Comparison of ENCODE assay signal across 13 cellular contexts in genomic region chr5:16437974-16438373, GRCh38. TPM values are rescaled to one million over a fixed set of nuclear protein-coding genes. Genes with fewer than 3 reads are reported as not detected.
DNase-seq lines count a peak whose midpoint lies in the region; ATAC-seq and TF ChIP-seq lines count a peak whose summit lies in the region.
"Had no signal": no experiment of that assay in that cellular context is flagged by ENCODE, and none has a peak within 500 bp of the region (broad histone marks: within the 10 kb centered on the region; RNA-seq: fewer than 3 reads in every experiment).

No MANE protein-coding gene starts in this region.

- H3K9me3 ChIP-seq in MG63, result no peaks in the 10 kb centered on the region
- H3K9me3 ChIP-seq: heart left ventricle had no signal

- no peaks in the 10 kb centered on the region for H3K27me3 Mint-ChIP-seq in activated naive CD8-positive, alpha-beta T cell treated with anti-CD3 and anti-CD28 coated beads for 36 hours

- no peaks in the 10 kb centered on the region for H3K4me1 Mint-ChIP-seq in activated naive CD8-positive, alpha-beta T cell treated with anti-CD3 and anti-CD28 coated beads for 36 hours

- H3K36me3 Mint-ChIP-seq in activated naive CD8-positive, alpha-beta T cell treated with anti-CD3 and anti-CD28 coated beads for 36 hours, result no peaks in the 10 kb centered on the region

- H3K27me3 ChIP-seq in H7 (ENCODE audit: control insufficient read depth, insufficient read depth, low read length), result no peaks in the 10 kb centered on the region
- H3K27me3 ChIP-seq in MG63, result peaks cover 14% of the 10 kb centered on the region

- H3K4me3 Mint-ChIP-seq in activated naive CD8-positive, alpha-beta T cell treated with anti-CD3 and anti-CD28 coated beads for 36 hours, result no peak overlapping the region

- ATAC-seq in SK-N-SH treated with all-trans-retinoic acid at 6 μM for 48 hours, result no peak
- ATAC-seq: heart left ventricle had no signal

- peak; percentile 38 for DNase-seq in AG08396 (ENCODE audit: low spot score)
- peak; percentile 48 for DNase-seq in H7
- peak; percentile 9 for DNase-seq in RPMI8226
- DNase-seq in fibroblast of peridontal ligament (ENCODE audit: extremely low read depth), result peak; percentile 8
- no peak for DNase-seq in activated naive CD8-positive, alpha-beta T cell treated with anti-CD3 and anti-CD28 coated beads for 36 hours
- no peak for DNase-seq in MG63
- no peak for DNase-seq in COLO668 (lab: John Stamatoyannopoulos, UW; ENCODE audit: unreplicated experiment)
- DNase-seq: activated CD8-positive, alpha-beta memory T cell treated with anti-CD3 and anti-CD28 coated beads, Interleukin-2, amount 50 U/mL, for 48 hours; effector CD4-positive, alpha-beta T cell; heart left ventricle; stimulated activated CD4-positive, alpha-beta T cell treated with anti-CD3 and anti-CD28 coated beads, Interleukin-4, amount 100 ng/mL, for 1 hour; stimulated activated naive CD4-positive, alpha-beta T cell had no signal

- H3K36me3 ChIP-seq in H7 (replicated peaks; ENCODE audit: control insufficient read depth, insufficient read depth, low read length) (no peaks in the 10 kb centered on the region), MG63 (no peaks in the 10 kb centered on the region)
- H3K36me3 ChIP-seq: heart left ventricle had no signal

- no peaks in the 10 kb centered on the region for H3K9me3 Mint-ChIP-seq in activated naive CD8-positive, alpha-beta T cell treated with anti-CD3 and anti-CD28 coated beads for 36 hours

- no peak overlapping the region for H3K4me3 ChIP-seq in H7 (ENCODE audit: insufficient read depth, low read depth, low read length)
- no peak overlapping the region for H3K4me3 ChIP-seq in MG63
- H3K4me3 ChIP-seq: heart left ventricle had no signal

- no peak overlapping the region for H3K27ac Mint-ChIP-seq in activated naive CD8-positive, alpha-beta T cell treated with anti-CD3 and anti-CD28 coated beads for 36 hours

TF ChIP-seq in SK-N-SH treated with all-trans-retinoic acid at 6 μM for 48 hours, 23 proteins besides CTCF, POLR2A, EP300 and RAD21:
- TF ChIP-seq OSR1 (CRISPR knock-in tag; IDR thresholded peaks at IDR 0.05) (no peak), PPARA (CRISPR knock-in tag; IDR thresholded peaks at IDR 0.05; ENCODE audit: borderline replicate concordance) (no peak), CSRNP3 (CRISPR knock-in tag; IDR thresholded peaks at IDR 0.05) (no peak), ZNF565 (CRISPR knock-in tag; conservative IDR thresholded peaks at IDR 0.05; ENCODE audit: low read depth) (no peak)

RNA-seq across cellular contexts. Expression of gene ZNF622, which starts 27.6 kb away (rescaled TPM):
- total RNA-seq in H7 (2014; rRNA removed; shearing (Covaris generic)), result 38.5 and 40.1 TPM in 2 replicates
- 10 to 100 TPM; 47.5 to 48.2 TPM for total RNA-seq in activated naive CD8-positive, alpha-beta T cell treated with anti-CD3 and anti-CD28 coated beads for 36 hours
- 77.9 and 89.1 TPM in 2 replicates for total RNA-seq in MG63 (2014; rRNA removed; shearing (Covaris generic); ENCODE audit: low replicate concordance)

Comparison
In these comparisons a context has a peak if more than half of its experiments do, and no peak if none do; other contexts are left out.
1. DNase-seq: peak in AG08396 (single experiment), H7 (single experiment), RPMI8226 (single experiment) and fibroblast of peridontal ligament (single experiment); none in activated naive CD8-positive, alpha-beta T cell treated with anti-CD3 and anti-CD28 coated beads for 36 hours (single experiment), MG63 (single experiment) and COLO668 (single experiment).